Comparison of ENCODE assay signal across 8 cellular contexts in genomic region chr19:49017041-49017665, GRCh38. TPM values are rescaled to one million over a fixed set of nuclear protein-coding genes. Genes with fewer than 3 reads are reported as not detected.
DNase-seq lines count a peak whose midpoint lies in the region; ATAC-seq, FAIRE-seq and TF ChIP-seq lines count a peak whose summit lies in the region.

LHB (minus strand) TSS chr19:49017091; CDS start chr19:49017081, 10 bp downstream.

- H3K79me2 ChIP-seq in OCI-LY1 (ENCODE audit: insufficient read depth, low read length): no peaks in the 10 kb centered on the region

- intact Hi-C loops in CD8-positive, alpha-beta T cell (cut with DNase I, micrococcal nuclease): no loop called here

- DNase-seq in CD8-positive, alpha-beta T cell: no peak
- DNase-seq in epithelial cell of esophagus (ENCODE audit: low read depth) (no peak), osteocyte (ENCODE audit: extremely low spot score, unreplicated experiment) (no peak), GM19238 (ENCODE audit: insufficient read length, low spot score) (no peak), EL (no peak), H54 (ENCODE audit: insufficient read length, low spot score) (no peak)

- no peak for ATAC-seq in CD8-positive, alpha-beta T cell
- no peak for ATAC-seq in HG03442 (IDR thresholded peaks at IDR 0.05; ENCODE audit: unreplicated experiment)

- peak within 1 kb of the TSS; percentile 60 for H3K9ac ChIP-seq in OCI-LY1 (ENCODE audit: low read length)

- TF ChIP-seq CTCF in CD8-positive, alpha-beta T cell (IDR thresholded peaks at IDR 0.05): no peak
- TF ChIP-seq CTCF in OCI-LY1 (IDR thresholded peaks at IDR 0.05; ENCODE audit: low read length) (no peak; the same call in 1 of the 2 replicates), epithelial cell of esophagus (IDR thresholded peaks at IDR 0.05; ENCODE audit: insufficient read depth, low read depth, low read length, missing control alignments) (no peak), osteocyte (IDR thresholded peaks at IDR 0.05) (no peak)

- FAIRE-seq in H54 (lab: Jason Lieb, UNC): no peak

- H3K4me1 ChIP-seq in CD8-positive, alpha-beta T cell (ENCODE audit: insufficient read depth, low read length): peaks cover 20% of the 10 kb centered on the region
- peaks cover 45% of the 10 kb centered on the region for H3K4me1 ChIP-seq in OCI-LY1 (ENCODE audit: insufficient read depth, low read length, severe bottlenecking)

- no peaks in the 10 kb centered on the region for H3K9me2 ChIP-seq in OCI-LY1 (ENCODE audit: low read depth, low read length)

- H2AFZ ChIP-seq in OCI-LY1 (ENCODE audit: low read length): no peak within 1 kb of the TSS

- no peak for TF ChIP-seq POLR2A in H54 (IDR thresholded peaks at IDR 0.05; ENCODE audit: low read depth, low read length)

- H3K4me1 Mint-ChIP-seq in CD8-positive, alpha-beta T cell (ENCODE audit: low read depth): peaks cover 28% of the 10 kb centered on the region
- peaks cover 13% of the 10 kb centered on the region for H3K4me1 Mint-ChIP-seq in osteocyte (ENCODE audit: unreplicated experiment)

- H3K9me3 ChIP-seq in CD8-positive, alpha-beta T cell (ENCODE audit: low read length): no peaks in the 10 kb centered on the region
- no peaks in the 10 kb centered on the region for H3K9me3 ChIP-seq in OCI-LY1 (ENCODE audit: low read length)

- peak within 1 kb of the TSS; percentile 70 for H3K4me2 ChIP-seq in OCI-LY1 (ENCODE audit: low read length)

- no peaks in the 10 kb centered on the region for H3K27me3 ChIP-seq in CD8-positive, alpha-beta T cell (ENCODE audit: insufficient read depth, low read length)
- no peaks in the 10 kb centered on the region for H3K27me3 ChIP-seq in OCI-LY1 (ENCODE audit: insufficient read depth, low read length)

- H4K20me1 ChIP-seq in OCI-LY1 (ENCODE audit: insufficient read depth, low read length): no peaks in the 10 kb centered on the region

- peak within 1 kb of the TSS; percentile 84 for H3K4me3 Mint-ChIP-seq in CD8-positive, alpha-beta T cell
- peak within 1 kb of the TSS; percentile 65 for H3K4me3 Mint-ChIP-seq in osteocyte (ENCODE audit: unreplicated experiment)

- no peaks in the 10 kb centered on the region for H3K36me3 ChIP-seq in CD8-positive, alpha-beta T cell (ENCODE audit: insufficient read depth, low read length)
- H3K36me3 ChIP-seq in OCI-LY1 (ENCODE audit: insufficient read depth, low read length): peaks cover 37% of the 10 kb centered on the region

- H3K27ac ChIP-seq in CD8-positive, alpha-beta T cell (ENCODE audit: low read depth, low read length): peak within 1 kb of the TSS; percentile 7
- no peak within 1 kb of the TSS for H3K27ac ChIP-seq in OCI-LY1 (ENCODE audit: low read depth, low read length, poor library complexity, severe bottlenecking)

- H3K36me3 Mint-ChIP-seq in CD8-positive, alpha-beta T cell: peaks cover 21% of the 10 kb centered on the region
- H3K36me3 Mint-ChIP-seq in osteocyte (ENCODE audit: unreplicated experiment): peaks cover 12% of the 10 kb centered on the region

- H3F3A ChIP-seq in OCI-LY1 (ENCODE audit: insufficient read depth, low read length): no peaks in the 10 kb centered on the region

- POLR2A ChIA-PET in CD8-positive, alpha-beta T cell (lab: Charles Lee): interaction anchor here (1.1 kb wide), 1 partner anchor 24 kb away, joined by 7 read pairs; the partner anchor contains the start of genes GYS1 and RUVBL2

- H3K27ac Mint-ChIP-seq in CD8-positive, alpha-beta T cell: no peak within 1 kb of the TSS
- H3K27ac Mint-ChIP-seq in osteocyte (ENCODE audit: unreplicated experiment): no peak within 1 kb of the TSS

- CTCF ChIA-PET in CD8-positive, alpha-beta T cell (lab: Charles Lee): interaction anchor here (1.3 to 2.7 kb wide), 3 partner anchors 8 to 24 kb away, joined by 3 to 20 read pairs (median 4); partner anchors contain the start of genes GYS1 and RUVBL2

- no peaks in the 10 kb centered on the region for H3K27me3 Mint-ChIP-seq in CD8-positive, alpha-beta T cell (ENCODE audit: low read depth)
- H3K27me3 Mint-ChIP-seq in osteocyte (ENCODE audit: unreplicated experiment): peaks cover 4% of the 10 kb centered on the region

- H3K9me3 Mint-ChIP-seq in CD8-positive, alpha-beta T cell: no peaks in the 10 kb centered on the region
- no peaks in the 10 kb centered on the region for H3K9me3 Mint-ChIP-seq in osteocyte (ENCODE audit: unreplicated experiment)

- peak within 1 kb of the TSS; percentile 71 for H3K4me3 ChIP-seq in CD8-positive, alpha-beta T cell (ENCODE audit: low read depth, low read length)
- H3K4me3 ChIP-seq in OCI-LY1 (ENCODE audit: low read depth, low read length, poor library complexity, severe bottlenecking) (peak within 1 kb of the TSS; percentile 60), epithelial cell of esophagus (ENCODE audit: low read length) (peak within 1 kb of the TSS; percentile 18)

RNA-seq across cellular contexts. Expression of gene LHB, which starts in this region (rescaled TPM):
- total RNA-seq in CD8-positive, alpha-beta T cell: not detected
- not detected in 2 replicates for total RNA-seq in osteocyte

Comparison
In these comparisons a context has a peak if more than half of its experiments do, and no peak if none do; other contexts are left out.
1. H3K4me3 ChIP-seq: peak in every context shown above with its lines; median percentile 71 in CD8-positive, alpha-beta T cell; 60 in OCI-LY1; 18 in epithelial cell of esophagus.